In genomic region chr17:50934672-50935200, GRCh38 we compare ENCODE assay signal across 1 cellular context.
A peak's percentile ranks its signal among the peaks of the same experiment; 100 is the strongest.
TF ChIP-seq lines count a peak whose summit lies in the region.

No MANE protein-coding gene starts in this region.

TF ChIP-seq in K562, 482 proteins besides CTCF, POLR2A, EP300 and RAD21 (continued from another document and continues in another):
- TF ChIP-seq ATF2 (CRISPR knock-in tag; IDR thresholded peaks at IDR 0.05) (no peak), HNRNPLL (IDR thresholded peaks at IDR 0.05; ENCODE audit: low read depth, low read length, poor library complexity, severe bottlenecking) (no peak), CBX3 (IDR thresholded peaks at IDR 0.05; ENCODE audit: borderline replicate concordance in 1 of 2, low read length in 2 of 2) (peak in 1 of 2 experiments; percentile 37; a peak in 1 of 3 replicates), HDAC2 (IDR thresholded peaks at IDR 0.05) (0 out of 2 replicates have a peak, but pooled peaks have one; percentile 16), STAG1 (CRISPR knock-in tag; IDR thresholded peaks at IDR 0.05; ENCODE audit: borderline replicate concordance) (no peak), E2F3 (CRISPR knock-in tag; IDR thresholded peaks at IDR 0.05) (no peak), HNRNPK (IDR thresholded peaks at IDR 0.05; ENCODE audit: low read depth, low read length, poor library complexity, severe bottlenecking) (no peak), ASH1L (IDR thresholded peaks at IDR 0.05; ENCODE audit: borderline replicate concordance, low read depth, partially characterized antibody) (no peak), RCOR1 (IDR thresholded peaks at IDR 0.05; ENCODE audit: borderline replicate concordance in 1 of 2, low read depth in 2 of 2, low read length in 2 of 2) (no peak), RBBP5 (IDR thresholded peaks at IDR 0.05; ENCODE audit: borderline replicate concordance, insufficient read depth, low read length, poor library complexity, severe bottlenecking) (peak; percentile 36), ZNF511 (CRISPR knock-in tag; IDR thresholded peaks at IDR 0.05) (no peak), EGR1 (conservative IDR thresholded peaks at IDR 0.05) (peak; percentile 92), CCNT2 (IDR thresholded peaks at IDR 0.05; ENCODE audit: borderline replicate concordance, extremely low read depth, insufficient read length, low read depth, low read length) (no peak), ARID2 (IDR thresholded peaks at IDR 0.05) (no peak), RFX7 (CRISPR knock-in tag; IDR thresholded peaks at IDR 0.05) (no peak), SIN3A (IDR thresholded peaks at IDR 0.05; ENCODE audit: borderline replicate concordance in 2 of 2, control insufficient read depth in 1 of 2, low read depth in 2 of 2, low read length in 2 of 2) (no peak), MECOM (CRISPR knock-in tag; IDR thresholded peaks at IDR 0.05) (no peak), FOXP4 (CRISPR knock-in tag; IDR thresholded peaks at IDR 0.05; ENCODE audit: borderline replicate concordance) (no peak), SP1 (CRISPR knock-in tag; IDR thresholded peaks at IDR 0.05) (no peak), ELF4 (CRISPR knock-in tag; IDR thresholded peaks at IDR 0.05) (no peak), SIN3B (IDR thresholded peaks at IDR 0.05; ENCODE audit: low read depth) (no peak), CBX8 (IDR thresholded peaks at IDR 0.05; ENCODE audit: borderline replicate concordance, extremely low read depth, low read depth, low read length, poor library complexity, severe bottlenecking) (no peak), ZNF655 (CRISPR knock-in tag; IDR thresholded peaks at IDR 0.05) (no peak), ZNF512 (tag; IDR thresholded peaks at IDR 0.05) (no peak), SMAD2 (IDR thresholded peaks at IDR 0.05; ENCODE audit: low read depth, low read length) (no peak), ZNF431 (CRISPR knock-in tag; IDR thresholded peaks at IDR 0.05) (no peak), ZNF668 (CRISPR knock-in tag; IDR thresholded peaks at IDR 0.05) (no peak), FOXA3 (CRISPR knock-in tag; conservative IDR thresholded peaks at IDR 0.05 in 1 of 2, IDR thresholded peaks at IDR 0.05 in 1 of 2) (0 out of 4 replicates have a peak, but pooled peaks of 1 of the 2 experiments have one; percentile 16), CEBPG (CRISPR knock-in tag; IDR thresholded peaks at IDR 0.05) (peak; percentile 46; the same call in 1 of the 2 replicates), CEBPG (tag; conservative IDR thresholded peaks at IDR 0.05 in 1 of 2, IDR thresholded peaks at IDR 0.05 in 1 of 2) (no peak), CBFA2T3 (IDR thresholded peaks at IDR 0.05) (peak; percentile 81), ZNF778 (CRISPR knock-in tag; IDR thresholded peaks at IDR 0.05) (no peak), LCOR (CRISPR knock-in tag; IDR thresholded peaks at IDR 0.05) (no peak), TAL1 (IDR thresholded peaks at IDR 0.05) (peak; percentile 49; the same call in 1 of the 2 replicates), ETV6 (IDR thresholded peaks at IDR 0.05; ENCODE audit: borderline replicate concordance in 1 of 2, low read depth in 2 of 2, low read length in 1 of 2) (no peak), ETV6 (CRISPR knock-in tag; IDR thresholded peaks at IDR 0.05; ENCODE audit: borderline replicate concordance) (no peak), TCF7 (IDR thresholded peaks at IDR 0.05; ENCODE audit: borderline replicate concordance) (no peak), PCBP1 (IDR thresholded peaks at IDR 0.05; ENCODE audit: low read depth, low read length, poor library complexity, severe bottlenecking) (no peak), BDP1 (IDR thresholded peaks at IDR 0.05; ENCODE audit: insufficient read depth, insufficient read length) (no peak), ELF2 (CRISPR knock-in tag; IDR thresholded peaks at IDR 0.05) (no peak), SNRNP70 (optimal IDR thresholded peaks at IDR 0.05; ENCODE audit: low read depth, low read length) (no peak), ZBED1 (IDR thresholded peaks at IDR 0.05) (no peak), PKNOX1 (IDR thresholded peaks at IDR 0.05) (peak; percentile 46; the same call in 1 of the 2 replicates), NFIC (IDR thresholded peaks at IDR 0.05) (peak; percentile 28; the same call in 1 of the 2 replicates), MYBL2 (IDR thresholded peaks at IDR 0.05; ENCODE audit: low read depth) (no peak), MYBL2 (CRISPR knock-in tag; IDR thresholded peaks at IDR 0.05; ENCODE audit: borderline replicate concordance) (no peak), TEAD4 (IDR thresholded peaks at IDR 0.05; ENCODE audit: low read length) (peak; percentile 48; the same call in 1 of the 2 replicates), TEAD4 (CRISPR knock-in tag; IDR thresholded peaks at IDR 0.05; ENCODE audit: borderline replicate concordance) (no peak), ZNF146 (CRISPR knock-in tag; IDR thresholded peaks at IDR 0.05; ENCODE audit: unreplicated experiment) (no peak), ZBTB1 (CRISPR knock-in tag; IDR thresholded peaks at IDR 0.05; ENCODE audit: borderline replicate concordance, low read depth) (no peak), FOXK1 (CRISPR knock-in tag; IDR thresholded peaks at IDR 0.05; ENCODE audit: borderline replicate concordance) (no peak), FOXP1 (CRISPR knock-in tag; IDR thresholded peaks at IDR 0.05) (peak; percentile 80; the same call in 1 of the 2 replicates), CBFB (CRISPR knock-in tag; IDR thresholded peaks at IDR 0.05) (no peak), SRSF9 (IDR thresholded peaks at IDR 0.05; ENCODE audit: borderline replicate concordance, low read depth, low read length) (no peak), ARNT (IDR thresholded peaks at IDR 0.05) (no peak), HDAC1 (IDR thresholded peaks at IDR 0.05) (peak in 1 of 2 experiments; percentile 61; a peak in 1 of 4 replicates)
- TF ChIP-seq, protein P1, sequence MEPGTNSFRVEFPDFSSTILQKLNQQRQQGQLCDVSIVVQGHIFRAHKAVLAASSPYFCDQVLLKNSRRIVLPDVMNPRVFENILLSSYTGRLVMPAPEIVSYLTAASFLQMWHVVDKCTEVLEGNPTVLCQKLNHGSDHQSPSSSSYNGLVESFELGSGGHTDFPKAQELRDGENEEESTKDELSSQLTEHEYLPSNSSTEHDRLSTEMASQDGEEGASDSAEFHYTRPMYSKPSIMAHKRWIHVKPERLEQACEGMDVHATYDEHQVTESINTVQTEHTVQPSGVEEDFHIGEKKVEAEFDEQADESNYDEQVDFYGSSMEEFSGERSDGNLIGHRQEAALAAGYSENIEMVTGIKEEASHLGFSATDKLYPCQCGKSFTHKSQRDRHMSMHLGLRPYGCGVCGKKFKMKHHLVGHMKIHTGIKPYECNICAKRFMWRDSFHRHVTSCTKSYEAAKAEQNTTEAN (CRISPR knock-in tag; IDR thresholded peaks at IDR 0.05): no peak
- TF ChIP-seq, protein P2, sequence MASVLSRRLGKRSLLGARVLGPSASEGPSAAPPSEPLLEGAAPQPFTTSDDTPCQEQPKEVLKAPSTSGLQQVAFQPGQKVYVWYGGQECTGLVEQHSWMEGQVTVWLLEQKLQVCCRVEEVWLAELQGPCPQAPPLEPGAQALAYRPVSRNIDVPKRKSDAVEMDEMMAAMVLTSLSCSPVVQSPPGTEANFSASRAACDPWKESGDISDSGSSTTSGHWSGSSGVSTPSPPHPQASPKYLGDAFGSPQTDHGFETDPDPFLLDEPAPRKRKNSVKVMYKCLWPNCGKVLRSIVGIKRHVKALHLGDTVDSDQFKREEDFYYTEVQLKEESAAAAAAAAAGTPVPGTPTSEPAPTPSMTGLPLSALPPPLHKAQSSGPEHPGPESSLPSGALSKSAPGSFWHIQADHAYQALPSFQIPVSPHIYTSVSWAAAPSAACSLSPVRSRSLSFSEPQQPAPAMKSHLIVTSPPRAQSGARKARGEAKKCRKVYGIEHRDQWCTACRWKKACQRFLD (CRISPR knock-in tag; IDR thresholded peaks at IDR 0.05): no peak
- TF ChIP-seq, protein P3, sequence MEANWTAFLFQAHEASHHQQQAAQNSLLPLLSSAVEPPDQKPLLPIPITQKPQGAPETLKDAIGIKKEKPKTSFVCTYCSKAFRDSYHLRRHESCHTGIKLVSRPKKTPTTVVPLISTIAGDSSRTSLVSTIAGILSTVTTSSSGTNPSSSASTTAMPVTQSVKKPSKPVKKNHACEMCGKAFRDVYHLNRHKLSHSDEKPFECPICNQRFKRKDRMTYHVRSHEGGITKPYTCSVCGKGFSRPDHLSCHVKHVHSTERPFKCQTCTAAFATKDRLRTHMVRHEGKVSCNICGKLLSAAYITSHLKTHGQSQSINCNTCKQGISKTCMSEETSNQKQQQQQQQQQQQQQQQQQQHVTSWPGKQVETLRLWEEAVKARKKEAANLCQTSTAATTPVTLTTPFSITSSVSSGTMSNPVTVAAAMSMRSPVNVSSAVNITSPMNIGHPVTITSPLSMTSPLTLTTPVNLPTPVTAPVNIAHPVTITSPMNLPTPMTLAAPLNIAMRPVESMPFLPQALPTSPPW (CRISPR knock-in tag; IDR thresholded peaks at IDR 0.05): peak; percentile 41; the same call in 1 of the 2 replicates
- TF ChIP-seq, protein P4, sequence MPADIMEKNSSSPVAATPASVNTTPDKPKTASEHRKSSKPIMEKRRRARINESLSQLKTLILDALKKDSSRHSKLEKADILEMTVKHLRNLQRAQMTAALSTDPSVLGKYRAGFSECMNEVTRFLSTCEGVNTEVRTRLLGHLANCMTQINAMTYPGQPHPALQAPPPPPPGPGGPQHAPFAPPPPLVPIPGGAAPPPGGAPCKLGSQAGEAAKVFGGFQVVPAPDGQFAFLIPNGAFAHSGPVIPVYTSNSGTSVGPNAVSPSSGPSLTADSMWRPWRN (IDR thresholded peaks at IDR 0.05; ENCODE audit: low read depth): no peak
- TF ChIP-seq, protein P5, sequence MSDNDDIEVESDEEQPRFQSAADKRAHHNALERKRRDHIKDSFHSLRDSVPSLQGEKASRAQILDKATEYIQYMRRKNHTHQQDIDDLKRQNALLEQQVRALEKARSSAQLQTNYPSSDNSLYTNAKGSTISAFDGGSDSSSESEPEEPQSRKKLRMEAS (CRISPR knock-in tag; IDR thresholded peaks at IDR 0.05): peak; percentile 80
